9 cellular contexts compared by ENCODE assay signal in the genomic region with DNA sequence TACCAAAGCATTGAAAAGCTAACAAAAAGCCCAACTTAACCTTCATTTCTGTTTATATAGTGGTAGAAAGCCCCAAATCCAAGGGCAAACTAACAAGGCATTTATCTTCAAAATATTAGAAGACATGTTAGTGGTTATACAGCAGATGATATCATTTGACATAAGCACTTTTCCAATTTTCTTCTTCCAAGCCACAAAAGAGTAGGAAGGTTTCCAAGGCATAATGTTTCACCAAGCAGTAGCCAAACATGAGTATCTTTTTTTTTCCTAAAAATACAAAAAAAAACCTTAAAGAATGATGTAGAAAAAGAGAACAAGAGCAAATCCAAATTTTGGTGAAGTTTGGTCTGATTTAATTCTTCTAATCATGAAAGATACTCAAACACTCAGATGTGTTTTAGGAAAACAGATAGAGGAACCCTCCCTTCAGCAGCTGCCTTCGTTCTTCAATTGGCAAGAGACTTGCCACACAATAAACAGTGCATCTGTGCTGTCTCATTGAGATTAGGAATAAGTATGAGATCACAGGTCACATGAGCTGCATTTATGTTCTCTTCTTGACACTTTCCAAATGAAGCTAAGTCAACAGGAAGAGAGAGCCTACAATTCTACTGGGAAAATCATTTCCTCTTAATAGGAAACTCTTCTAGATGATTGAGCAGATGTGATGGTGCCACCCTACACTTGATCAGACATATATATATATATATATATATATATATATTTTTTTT.
DNase-seq lines count a peak whose midpoint lies in the region; ATAC-seq and TF ChIP-seq lines count a peak whose summit lies in the region.
"Had no signal": no experiment of that assay in that cellular context is flagged by ENCODE, and none has a peak within 500 bp of the region (broad histone marks: within the 10 kb centered on the region; RNA-seq: fewer than 3 reads in every experiment).

No MANE protein-coding gene starts in this region.

- no peaks in the 10 kb centered on the region for H3K4me1 Mint-ChIP-seq in T-helper 2 cell treated with Interferon-gamma antibody and Interleukin-4, amounts not matched to agents 5 μg/mL and 100 μg/mL, for 36 hours (ENCODE audit: low read depth)

- WGBS in lower leg skin, 2 donors, result 30 to 45% methylated on average over 1 of the region's 1 CpG

- H3K27ac Mint-ChIP-seq in T-helper 2 cell treated with Interferon-gamma antibody and Interleukin-4, amounts not matched to agents 5 μg/mL and 100 μg/mL, for 36 hours, result no peak overlapping the region

- no peak for TF ChIP-seq POLR2A in lower leg skin (IDR thresholded peaks at IDR 0.05)

- no peak for ATAC-seq in HG02970 (IDR thresholded peaks at IDR 0.05; ENCODE audit: low FRiP score, unreplicated experiment)
- ATAC-seq: stimulated activated naive CD8-positive, alpha-beta T cell treated with anti-CD3 and anti-CD28 coated beads, Interleukin-15, amount 100 ng/mL, for 72 hours had no signal

- H3K27me3 ChIP-seq in left ventricle myocardium inferior (ENCODE audit: low read depth), result no peaks in the 10 kb centered on the region

- no peaks in the 10 kb centered on the region for H3K27me3 Mint-ChIP-seq in T-helper 2 cell treated with Interferon-gamma antibody and Interleukin-4, amounts not matched to agents 5 μg/mL and 100 μg/mL, for 36 hours (ENCODE audit: low read depth)
- H3K27me3 Mint-ChIP-seq: stimulated activated naive CD8-positive, alpha-beta T cell treated with anti-CD3 and anti-CD28 coated beads, Interleukin-15, amount 100 ng/mL, for 72 hours had no signal

- H3K9me3 Mint-ChIP-seq in T-helper 2 cell treated with Interferon-gamma antibody and Interleukin-4, amounts not matched to agents 5 μg/mL and 100 μg/mL, for 36 hours, result no peaks in the 10 kb centered on the region
- H3K9me3 Mint-ChIP-seq: stimulated activated naive CD8-positive, alpha-beta T cell treated with anti-CD3 and anti-CD28 coated beads, Interleukin-15, amount 100 ng/mL, for 72 hours had no signal

- H3K9me3 ChIP-seq in left ventricle myocardium inferior (replicated peaks), result no peaks in the 10 kb centered on the region

- no peak overlapping the region for H3K4me3 Mint-ChIP-seq in T-helper 2 cell treated with Interferon-gamma antibody and Interleukin-4, amounts not matched to agents 5 μg/mL and 100 μg/mL, for 36 hours
- H3K4me3 Mint-ChIP-seq: stimulated activated naive CD8-positive, alpha-beta T cell treated with anti-CD3 and anti-CD28 coated beads, Interleukin-15, amount 100 ng/mL, for 72 hours had no signal

- H3K27ac ChIP-seq in angular gyrus (ENCODE audit: low read depth, low read length) (peak overlapping the region; percentile 89), left ventricle myocardium inferior (replicated peaks) (peak overlapping the region; percentile 50)

- DNase-seq in M059J (ENCODE audit: low read depth) (peak; percentile 42), left ventricle myocardium inferior (no peak), stromal cell of bone marrow (ENCODE audit: low read depth) (peak; percentile 76), lower leg skin (ENCODE audit: low spot score in 2 of 2) (no peak)
- DNase-seq in T-helper 2 cell treated with Interferon-gamma antibody and Interleukin-4, amounts not matched to agents 5 μg/mL and 100 μg/mL, for 36 hours (ENCODE audit: low spot score), result no peak
- DNase-seq: right cardiac atrium; stimulated activated naive CD8-positive, alpha-beta T cell treated with anti-CD3 and anti-CD28 coated beads, Interleukin-15, amount 100 ng/mL, for 72 hours had no signal

- H3K4me3 ChIP-seq in left ventricle myocardium inferior (no peak overlapping the region), lower leg skin (ENCODE audit: low read depth, poor library complexity, severe bottlenecking) (no peak overlapping the region)

- H3K36me3 Mint-ChIP-seq in T-helper 2 cell treated with Interferon-gamma antibody and Interleukin-4, amounts not matched to agents 5 μg/mL and 100 μg/mL, for 36 hours (ENCODE audit: low read depth), result peaks cover 36% of the 10 kb centered on the region

- H3K4me1 ChIP-seq in left ventricle myocardium inferior, result no peaks in the 10 kb centered on the region

- intact Hi-C loops in left ventricle myocardium inferior (cut with micrococcal nuclease), result no loop called here
- intact Hi-C loops in lower leg skin (cut with DNase I; ENCODE audit: low total_unique reads), result no loop called here

- H3K36me3 ChIP-seq in left ventricle myocardium inferior, result peaks cover 35% of the 10 kb centered on the region

- TF ChIP-seq CTCF in left ventricle myocardium inferior (IDR thresholded peaks at IDR 0.05; ENCODE audit: borderline replicate concordance) (no peak), lower leg skin (IDR thresholded peaks at IDR 0.05) (no peak)

Comparison
In these comparisons a context has a peak if more than half of its experiments do, and no peak if none do; other contexts are left out.
1. DNase-seq: peak in M059J (single experiment) and stromal cell of bone marrow (single experiment); none in left ventricle myocardium inferior (single experiment), lower leg skin (0 of 2) and T-helper 2 cell treated with Interferon-gamma antibody and Interleukin-4, amounts not matched to agents 5 μg/mL and 100 μg/mL, for 36 hours (single experiment).